In the genomic region with DNA sequence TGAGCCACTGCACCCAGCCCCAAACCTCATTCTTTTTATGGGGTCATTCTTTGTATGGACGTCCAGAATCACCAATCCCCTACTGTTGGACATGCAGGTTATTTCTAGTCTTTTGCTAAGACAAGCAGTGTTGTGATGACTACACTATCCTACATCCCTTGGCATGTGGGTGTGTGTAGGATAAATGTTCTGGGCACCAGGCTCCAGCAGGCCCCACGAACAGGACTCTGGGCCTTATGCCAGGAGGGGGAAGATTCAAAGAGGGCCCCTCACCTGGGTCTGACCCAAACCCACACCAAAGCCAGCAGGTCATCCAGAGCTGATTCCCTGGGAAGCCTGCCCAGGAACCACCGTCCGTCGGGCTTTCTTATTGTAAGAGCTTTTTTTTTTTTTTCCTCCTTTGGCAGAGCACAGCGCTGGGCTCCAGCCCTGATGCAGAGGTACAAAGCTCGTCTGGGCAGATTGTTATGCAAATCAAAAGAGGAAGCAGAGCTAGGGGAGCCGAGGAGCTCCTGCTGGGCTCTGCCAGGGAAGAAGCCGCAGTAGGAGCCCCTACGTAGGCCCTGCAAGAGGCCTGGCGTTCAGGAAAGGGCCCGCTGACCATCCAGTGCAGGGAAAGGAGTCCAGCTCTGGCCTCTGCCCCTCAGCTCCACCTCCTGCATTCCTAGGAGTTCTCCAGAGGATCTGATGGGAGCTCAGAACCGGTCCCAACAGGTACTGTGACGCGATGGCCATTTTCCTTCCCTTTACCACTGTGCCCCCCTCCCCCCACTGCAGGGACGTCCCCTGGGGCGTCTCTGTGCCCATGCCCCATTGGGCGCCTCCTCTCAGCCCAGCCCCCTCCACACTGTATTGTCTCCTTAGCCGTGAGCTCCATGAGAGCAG, we compare ENCODE assay signal across 8 cellular contexts. TPM values are rescaled to one million over a fixed set of nuclear protein-coding genes. Genes with fewer than 3 reads are reported as not detected.
DNase-seq lines count a peak whose midpoint lies in the region; ATAC-seq, FAIRE-seq and TF ChIP-seq lines count a peak whose summit lies in the region.

No MANE protein-coding gene starts in this region.

- no peaks in the 10 kb centered on the region for H3K36me3 Mint-ChIP-seq in activated CD8-positive, alpha-beta T cell treated with anti-CD3 and anti-CD28 coated beads, Interleukin-2, amount 10 ng/mL, durations not matched to agents 7 days and 5 days (ENCODE audit: low read depth)
- H3K36me3 Mint-ChIP-seq in HFFc6 (ENCODE audit: low read depth) = no peaks in the 10 kb centered on the region

- H3K36me3 ChIP-seq in HUES64 (ENCODE audit: insufficient read depth, low read length) = no peaks in the 10 kb centered on the region
- H3K36me3 ChIP-seq in suprapubic skin = no peaks in the 10 kb centered on the region

- WGBS in HUES64 = 12% methylated on average over 19 of the region's 19 CpGs
- 49% methylated on average over 17 of the region's 19 CpGs for WGBS in suprapubic skin

- CTCF ChIA-PET in activated CD8-positive, alpha-beta T cell treated with anti-CD3 and anti-CD28 coated beads, Interleukin-2, amount 10 ng/mL, durations not matched to agents 7 days and 5 days (lab: Charles Lee) = interaction anchor here (0.7 to 4.2 kb wide), 5 partner anchors 10 to 93 kb away, joined by 3 to 20 read pairs (median 9); a partner anchor contains a TSS

- peak overlapping the region; percentile 56 for H3K4me3 Mint-ChIP-seq in activated CD8-positive, alpha-beta T cell treated with anti-CD3 and anti-CD28 coated beads, Interleukin-2, amount 10 ng/mL, durations not matched to agents 7 days and 5 days
- no peak overlapping the region for H3K4me3 Mint-ChIP-seq in HFFc6

- peaks cover 61% of the 10 kb centered on the region for H3K4me1 Mint-ChIP-seq in activated CD8-positive, alpha-beta T cell treated with anti-CD3 and anti-CD28 coated beads, Interleukin-2, amount 10 ng/mL, durations not matched to agents 7 days and 5 days (ENCODE audit: low read depth)
- peaks cover 8% of the 10 kb centered on the region for H3K4me1 Mint-ChIP-seq in HFFc6 (ENCODE audit: low read depth)

- H3K27ac ChIP-seq in HUES64 (ENCODE audit: low read depth, low read length) = peak overlapping the region; percentile 88
- H3K27ac ChIP-seq in suprapubic skin = peak overlapping the region; percentile 78

- H3K27me3 Mint-ChIP-seq in activated CD8-positive, alpha-beta T cell treated with anti-CD3 and anti-CD28 coated beads, Interleukin-2, amount 10 ng/mL, durations not matched to agents 7 days and 5 days (ENCODE audit: low read depth) = no peaks in the 10 kb centered on the region
- no peaks in the 10 kb centered on the region; the same call in none of the 2 replicates for H3K27me3 Mint-ChIP-seq in HFFc6 (ENCODE audit: insufficient read depth)

- no peaks in the 10 kb centered on the region for H3K9me3 ChIP-seq in HUES64 (ENCODE audit: insufficient read depth, low read depth, low read length)
- no peaks in the 10 kb centered on the region for H3K9me3 ChIP-seq in suprapubic skin

- POLR2A ChIA-PET in activated CD8-positive, alpha-beta T cell treated with anti-CD3 and anti-CD28 coated beads, Interleukin-2, amount 10 ng/mL, durations not matched to agents 7 days and 5 days (lab: Charles Lee) = interaction anchor here (0.6 to 4.9 kb wide), 6 partner anchors 9 to 122 kb away, joined by 3 to 34 read pairs (median 6); a partner anchor contains a TSS

- no peaks in the 10 kb centered on the region for H3K27me3 ChIP-seq in HUES64 (ENCODE audit: insufficient read depth, low read length)
- no peaks in the 10 kb centered on the region for H3K27me3 ChIP-seq in suprapubic skin

- peak overlapping the region; percentile 74 for H3K27ac Mint-ChIP-seq in activated CD8-positive, alpha-beta T cell treated with anti-CD3 and anti-CD28 coated beads, Interleukin-2, amount 10 ng/mL, durations not matched to agents 7 days and 5 days
- H3K27ac Mint-ChIP-seq in HFFc6 = no peak overlapping the region

- no peaks in the 10 kb centered on the region for H3K9me3 Mint-ChIP-seq in activated CD8-positive, alpha-beta T cell treated with anti-CD3 and anti-CD28 coated beads, Interleukin-2, amount 10 ng/mL, durations not matched to agents 7 days and 5 days (ENCODE audit: insufficient read depth)
- H3K9me3 Mint-ChIP-seq in HFFc6 = no peaks in the 10 kb centered on the region

- ATAC-seq in GM21390 (IDR thresholded peaks at IDR 0.05; ENCODE audit: unreplicated experiment) (peak; percentile 92), SK-N-SH treated with all-trans-retinoic acid at 6 μM for 48 hours (no peak; the same call in 2 of the 3 replicates)
- no peak for ATAC-seq in activated CD8-positive, alpha-beta T cell treated with anti-CD3 and anti-CD28 coated beads, Interleukin-2, amount 10 ng/mL, durations not matched to agents 7 days and 5 days

- H3K9ac ChIP-seq in HUES64 (ENCODE audit: low read depth, low read length) = no peak overlapping the region; the same call in 1 of the 2 replicates

- no peak for TF ChIP-seq POLR2A in GM12891 (IDR thresholded peaks at IDR 0.05; ENCODE audit: low read depth, low read length)
- TF ChIP-seq POLR2A in suprapubic skin (IDR thresholded peaks at IDR 0.05) = no peak

- TF ChIP-seq CTCF in suprapubic skin (IDR thresholded peaks at IDR 0.05) (no peak), HFFc6 (IDR thresholded peaks at IDR 0.05) (no peak)

- peak; percentile 66 for FAIRE-seq in GM12891 (lab: Jason Lieb, UNC)

- no peak for TF ChIP-seq EP300 in suprapubic skin (IDR thresholded peaks at IDR 0.05)

- H3K4me3 ChIP-seq in HUES64 (ENCODE audit: low read length) (peak overlapping the region; percentile 2; the same call in 1 of the 2 replicates), suprapubic skin (peak overlapping the region; percentile 33)

- peaks cover 20% of the 10 kb centered on the region for H3K4me1 ChIP-seq in HUES64 (ENCODE audit: insufficient read depth, low read length)
- H3K4me1 ChIP-seq in suprapubic skin = peaks cover 12% of the 10 kb centered on the region

- DNase-seq in GM12891 (ENCODE audit: insufficient read length, low spot score) (peak; percentile 62), iPS-NIHi7 (ENCODE audit: extremely low spot score) (peak; percentile 84), suprapubic skin (ENCODE audit: low spot score in 2 of 2) (no peak), HFFc6 (no peak)
- DNase-seq in activated CD8-positive, alpha-beta T cell treated with anti-CD3 and anti-CD28 coated beads, Interleukin-2, amount 10 ng/mL, durations not matched to agents 7 days and 5 days = no peak

TF ChIP-seq in GM12891, 5 proteins besides CTCF, POLR2A, EP300 and RAD21:
- peak; percentile 54; the same call in 1 of the 2 replicates for TF ChIP-seq SPI1 (IDR thresholded peaks at IDR 0.05; ENCODE audit: low read depth, low read length)
- TF ChIP-seq PAX5 (IDR thresholded peaks at IDR 0.05; ENCODE audit: insufficient read depth, low read length, severe bottlenecking) = no peak
- TF ChIP-seq POU2F2 (IDR thresholded peaks at IDR 0.05; ENCODE audit: low read depth, low read length) = peak; percentile 52; the same call in 1 of the 2 replicates
TF ChIP-seq in GM12891: peak in this region for 2.

TF ChIP-seq in SK-N-SH treated with all-trans-retinoic acid at 6 μM for 48 hours, 23 proteins besides CTCF, POLR2A, EP300 and RAD21 (continues in another document):
- TF ChIP-seq ZNF70 (CRISPR knock-in tag; IDR thresholded peaks at IDR 0.05) (no peak), PPARA (CRISPR knock-in tag; IDR thresholded peaks at IDR 0.05; ENCODE audit: borderline replicate concordance) (no peak), ZFP3 (CRISPR knock-in tag; IDR thresholded peaks at IDR 0.05) (no peak), OSR1 (CRISPR knock-in tag; IDR thresholded peaks at IDR 0.05) (no peak)
- TF ChIP-seq, protein P1, sequence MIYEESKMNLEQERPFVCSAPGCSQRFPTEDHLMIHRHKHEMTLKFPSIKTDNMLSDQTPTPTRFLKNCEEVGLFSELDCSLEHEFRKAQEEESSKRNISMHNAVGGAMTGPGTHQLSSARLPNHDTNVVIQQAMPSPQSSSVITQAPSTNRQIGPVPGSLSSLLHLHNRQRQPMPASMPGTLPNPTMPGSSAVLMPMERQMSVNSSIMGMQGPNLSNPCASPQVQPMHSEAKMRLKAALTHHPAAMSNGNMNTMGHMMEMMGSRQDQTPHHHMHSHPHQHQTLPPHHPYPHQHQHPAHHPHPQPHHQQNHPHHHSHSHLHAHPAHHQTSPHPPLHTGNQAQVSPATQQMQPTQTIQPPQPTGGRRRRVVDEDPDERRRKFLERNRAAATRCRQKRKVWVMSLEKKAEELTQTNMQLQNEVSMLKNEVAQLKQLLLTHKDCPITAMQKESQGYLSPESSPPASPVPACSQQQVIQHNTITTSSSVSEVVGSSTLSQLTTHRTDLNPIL (CRISPR knock-in tag; IDR thresholded peaks at IDR 0.05; ENCODE audit: low read depth) = no peak
- TF ChIP-seq, protein P2, sequence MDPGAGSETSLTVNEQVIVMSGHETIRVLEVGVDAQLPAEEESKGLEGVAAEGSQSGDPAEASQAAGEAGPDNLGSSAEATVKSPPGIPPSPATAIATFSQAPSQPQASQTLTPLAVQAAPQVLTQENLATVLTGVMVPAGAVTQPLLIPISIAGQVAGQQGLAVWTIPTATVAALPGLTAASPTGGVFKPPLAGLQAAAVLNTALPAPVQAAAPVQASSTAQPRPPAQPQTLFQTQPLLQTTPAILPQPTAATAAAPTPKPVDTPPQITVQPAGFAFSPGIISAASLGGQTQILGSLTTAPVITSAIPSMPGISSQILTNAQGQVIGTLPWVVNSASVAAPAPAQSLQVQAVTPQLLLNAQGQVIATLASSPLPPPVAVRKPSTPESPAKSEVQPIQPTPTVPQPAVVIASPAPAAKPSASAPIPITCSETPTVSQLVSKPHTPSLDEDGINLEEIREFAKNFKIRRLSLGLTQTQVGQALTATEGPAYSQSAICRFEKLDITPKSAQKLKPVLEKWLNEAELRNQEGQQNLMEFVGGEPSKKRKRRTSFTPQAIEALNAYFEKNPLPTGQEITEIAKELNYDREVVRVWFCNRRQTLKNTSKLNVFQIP (CRISPR knock-in tag; IDR thresholded peaks at IDR 0.05; ENCODE audit: borderline replicate concordance, low read depth) = no peak

RNA-seq across cellular contexts. Expression of a gene that starts 29.0 kb away (rescaled TPM):
- 28.0 TPM for polyA plus RNA-seq in GM12891 (2012; ENCODE audit: low read depth, missing spikeins)
- 18.3 TPM for polyA plus RNA-seq in HUES64 (2013, experiment 1 of 2)
- 20.2 TPM for polyA plus RNA-seq in HUES64 (2013, experiment 2 of 2)
- total RNA-seq in activated CD8-positive, alpha-beta T cell treated with anti-CD3 and anti-CD28 coated beads, Interleukin-2, amount 10 ng/mL, durations not matched to agents 7 days and 5 days = 10 to 100 TPM; 86.0 to 86.5 TPM
- total RNA-seq in suprapubic skin = 100 to 1,000 TPM in 2 of 4 donors, 10 to 100 TPM in 2; 61.6 to 120 (median 100) TPM
- 10 to 100 TPM; 68.9 to 79.4 (median 74.6) TPM for total RNA-seq in HFFc6 (2021; fragmentation: NEBNext Ultra II Directional; extraction: Animal tissue kit (Norgen Biotek cat#: 25700))

RNA-seq across cellular contexts. Expression of a gene that starts 44.9 kb away (rescaled TPM):
- 9.3 TPM for polyA plus RNA-seq in GM12891 (2012; ENCODE audit: low read depth, missing spikeins)
- 6.0 TPM for polyA plus RNA-seq in HUES64 (2013, experiment 1 of 2)
- polyA plus RNA-seq in HUES64 (2013, experiment 2 of 2) = 6.0 TPM
- total RNA-seq in activated CD8-positive, alpha-beta T cell treated with anti-CD3 and anti-CD28 coated beads, Interleukin-2, amount 10 ng/mL, durations not matched to agents 7 days and 5 days = 10 to 100 TPM; 10.5 to 11.1 TPM
- 10 to 100 TPM in 3 of 4 donors, 1 to 10 TPM in 1; 6.3 to 18.7 (median 11.8) TPM for total RNA-seq in suprapubic skin
- total RNA-seq in HFFc6 (2021; fragmentation: NEBNext Ultra II Directional; extraction: Animal tissue kit (Norgen Biotek cat#: 25700)) = 1 to 10 TPM in 4 of 6 experiments, under 1 TPM in 2; 0.41 to 1.4 (median 1.1) TPM

Comparison
In these comparisons a context has a peak if more than half of its experiments do, and no peak if none do; other contexts are left out.
1. DNase-seq: peak in GM12891 (single experiment) and iPS-NIHi7 (single experiment); none in activated CD8-positive, alpha-beta T cell treated with anti-CD3 and anti-CD28 coated beads, Interleukin-2, amount 10 ng/mL, durations not matched to agents 7 days and 5 days (single experiment), suprapubic skin (0 of 2) and HFFc6 (single experiment).